ENCODE assay signal across 4 cellular contexts in genomic region chr7:102544374-102544773, GRCh38. TPM values are rescaled to one million over a fixed set of nuclear protein-coding genes. Genes with fewer than 3 reads are reported as not detected.
"Had no signal": no experiment of that assay in that cellular context is flagged by ENCODE, and none has a peak within 500 bp of the region (broad histone marks: within the 10 kb centered on the region; RNA-seq: fewer than 3 reads in every experiment).

No MANE protein-coding gene starts in this region.

RNA-seq across cellular contexts. Expression of gene SPDYE2, which starts 6.7 kb away (rescaled TPM):
- total RNA-seq: LHCN-M2, M059J, MCF 10A, NCI-H460 had no signal
